ENCODE assay signal across 1 cellular context in genomic region chr18:2680216-2680792, GRCh38.
TF ChIP-seq lines count a peak whose summit lies in the region.

No MANE protein-coding gene starts in this region.

TF ChIP-seq in WTC11, 78 proteins besides CTCF, POLR2A, EP300 and RAD21 (continued from another document):
- TF ChIP-seq FOXJ3 (CRISPR knock-in tag; IDR thresholded peaks at IDR 0.05; ENCODE audit: borderline replicate concordance) (no peak), GTF2I (CRISPR knock-in tag; conservative IDR thresholded peaks at IDR 0.05) (no peak), NR3C1 (CRISPR knock-in tag; conservative IDR thresholded peaks at IDR 0.05; ENCODE audit: low read depth) (no peak), ZMAT4 (CRISPR knock-in tag; IDR thresholded peaks at IDR 0.05) (no peak)
